Comparison of ENCODE assay signal across 21 cellular contexts in genomic region chr18:73948497-73948896, GRCh38.
A peak's percentile ranks its signal among the peaks of the same experiment; 100 is the strongest.
DNase-seq lines count a peak whose midpoint lies in the region; ATAC-seq, FAIRE-seq and TF ChIP-seq lines count a peak whose summit lies in the region.
"Had no signal": no experiment of that assay in that cellular context is flagged by ENCODE, and none has a peak within 500 bp of the region (broad histone marks: within the 10 kb centered on the region; RNA-seq: fewer than 3 reads in every experiment).

No MANE protein-coding gene starts in this region.

- H3K9me3 ChIP-seq in cardiac muscle cell (ENCODE audit: low read depth): no peaks in the 10 kb centered on the region
- H3K9me3 ChIP-seq in right atrium auricular region: no peaks in the 10 kb centered on the region
- H3K9me3 ChIP-seq: right lobe of liver had no signal

- in situ Hi-C loops in astrocyte of the spinal cord (cut with HindIII; ENCODE audit: low sequenced_read_pairs): no loop called here

- H3K27ac ChIP-seq in cardiac muscle cell (no peak overlapping the region), right atrium auricular region (no peak overlapping the region), foreskin keratinocyte (no peak overlapping the region)
- H3K27ac ChIP-seq: right lobe of liver had no signal

- no peaks in the 10 kb centered on the region for H3K36me3 ChIP-seq in cardiac muscle cell
- no peaks in the 10 kb centered on the region for H3K36me3 ChIP-seq in right atrium auricular region
- H3K36me3 ChIP-seq: right lobe of liver had no signal

- no peak for ATAC-seq in foreskin keratinocyte
- ATAC-seq: esophagus mucosa, PC-3, right lobe of liver, WTC11 had no signal

- H3K4me1 ChIP-seq in cardiac muscle cell (ENCODE audit: low read depth) (no peaks in the 10 kb centered on the region), right atrium auricular region (no peaks in the 10 kb centered on the region), foreskin keratinocyte (no peaks in the 10 kb centered on the region)
- H3K4me1 ChIP-seq: right lobe of liver had no signal

- DNase-seq in cardiac muscle cell (ENCODE audit: low read depth in 1 of 2, low spot score in 1 of 2): peak; percentile 2 to 49
- DNase-seq in right atrium auricular region (ENCODE audit: low spot score): no peak
- DNase-seq in astrocyte of the spinal cord (ENCODE audit: low read depth, low spot score): peak; percentile 67
- peak; percentile 37 for DNase-seq in iris pigment epithelial cell (ENCODE audit: low read depth)
- no peak for DNase-seq in stimulated activated CD8-positive, alpha-beta memory T cell treated with anti-CD3 and anti-CD28 coated beads, Interleukin-4, amount 100 ng/mL, for 48 hours
- DNase-seq in activated effector memory CD4-positive, alpha-beta T cell treated with anti-CD3 and anti-CD28 coated beads, Interleukin-2, amount 50 U/mL, for 16 hours: no peak
- no peak for DNase-seq in foreskin keratinocyte
- no peak for DNase-seq in HTR-8/SVneo (ENCODE audit: insufficient read length, low spot score)
- DNase-seq: activated CD4-positive, alpha-beta memory T cell treated with anti-CD3 and anti-CD28 coated beads, Interleukin-2, amount 10 ng/mL, durations not matched to agents 7 days and 5 days; activated naive CD4-positive, alpha-beta T cell treated with anti-CD3 and anti-CD28 coated beads, Interleukin-2, amount 10 ng/mL, durations not matched to agents 7 days and 5 days; activated T-cell treated with anti-CD3 and anti-CD28 coated beads, Interleukin-2, amount 50 U/mL, for 1 hour; C1 segment of cervical spinal cord; GF-D8; GOT3; NCI-H146; PC-3; right lobe of liver; stimulated activated naive CD4-positive, alpha-beta T cell had no signal

- no peak for FAIRE-seq in HTR-8/SVneo (lab: Jason Lieb, UNC)
- FAIRE-seq: A204.1 had no signal

- H3K27me3 ChIP-seq in cardiac muscle cell: no peaks in the 10 kb centered on the region
- H3K27me3 ChIP-seq in right atrium auricular region: no peaks in the 10 kb centered on the region
- H3K27me3 ChIP-seq in foreskin keratinocyte: no peaks in the 10 kb centered on the region
- H3K27me3 ChIP-seq: right lobe of liver had no signal

- H3K4me3 ChIP-seq in cardiac muscle cell: no peak overlapping the region
- no peak overlapping the region for H3K4me3 ChIP-seq in right atrium auricular region
- H3K4me3 ChIP-seq in astrocyte of the spinal cord (ENCODE audit: low read depth, low read length): no peak overlapping the region
- H3K4me3 ChIP-seq: right lobe of liver had no signal

- TF ChIP-seq CTCF in cardiac muscle cell (IDR thresholded peaks at IDR 0.05; ENCODE audit: low read depth, low read length) (no peak), right atrium auricular region (IDR thresholded peaks at IDR 0.05) (no peak), astrocyte of the spinal cord (IDR thresholded peaks at IDR 0.05; ENCODE audit: low read depth, low read length) (no peak), foreskin keratinocyte (conservative IDR thresholded peaks at IDR 0.05) (no peak)

Comparison
In these comparisons a context has a peak if more than half of its experiments do, and no peak if none do; other contexts are left out.
1. DNase-seq: peak in cardiac muscle cell (2 of 2), astrocyte of the spinal cord (single experiment) and iris pigment epithelial cell (single experiment); none in right atrium auricular region (single experiment), stimulated activated CD8-positive, alpha-beta memory T cell treated with anti-CD3 and anti-CD28 coated beads, Interleukin-4, amount 100 ng/mL, for 48 hours (single experiment), activated effector memory CD4-positive, alpha-beta T cell treated with anti-CD3 and anti-CD28 coated beads, Interleukin-2, amount 50 U/mL, for 16 hours (single experiment), foreskin keratinocyte (0 of 2) and HTR-8/SVneo (single experiment).